Comparison of ENCODE assay signal across 18 cellular contexts in genomic region chr11:11536650-11537049, GRCh38.
DNase-seq lines count a peak whose midpoint lies in the region; ATAC-seq and TF ChIP-seq lines count a peak whose summit lies in the region.
"Had no signal": no experiment of that assay in that cellular context is flagged by ENCODE, and none has a peak within 500 bp of the region (broad histone marks: within the 10 kb centered on the region; RNA-seq: fewer than 3 reads in every experiment).

No MANE protein-coding gene starts in this region.

- H3K9me3 ChIP-seq in left ventricle myocardium inferior (replicated peaks), result no peaks in the 10 kb centered on the region
- no peaks in the 10 kb centered on the region for H3K9me3 ChIP-seq in psoas muscle
- H3K9me3 ChIP-seq in upper lobe of right lung, result no peaks in the 10 kb centered on the region

- H3K4me1 ChIP-seq in left ventricle myocardium inferior (peaks cover 99% of the 10 kb centered on the region), psoas muscle (peaks cover 50% of the 10 kb centered on the region), upper lobe of right lung (peaks cover 26% of the 10 kb centered on the region)

- no peak for DNase-seq in left ventricle myocardium inferior
- no peak for DNase-seq in left ventricle myocardium superior
- DNase-seq in chondrocyte (ENCODE audit: low spot score), result no peak
- DNase-seq in psoas muscle, result no peak
- no peak for DNase-seq in upper lobe of right lung
- no peak for DNase-seq in NCI-H748 (lab: John Stamatoyannopoulos, UW; ENCODE audit: unreplicated experiment)
- no peak for DNase-seq in activated effector memory CD4-positive, alpha-beta T cell treated with Interleukin-2 at 50 U/mL for 16 hours
- DNase-seq in left colon, result no peak
- DNase-seq: AML-193, DMS53, H7, NCI-H1694 treated with DMSO at 0.1 percent for 48 hours, NCI-H2081 treated with DMSO at 0.1 percent for 48 hours, NCI-H2171 treated with DMSO at 0.1 percent for 48 hours, NCI-H524 treated with DMSO at 0.1 percent for 48 hours, SHP77 treated with DMSO at 0.1 percent for 48 hours had no signal

- H3K27ac ChIP-seq in left ventricle myocardium inferior (replicated peaks) (peak overlapping the region; percentile 88), psoas muscle (peak overlapping the region; percentile 33), upper lobe of right lung (no peak overlapping the region)
- H3K27ac ChIP-seq: SK-N-MC had no signal

- 77 to 82% (median 78%) methylated on average over 3 of the region's 3 CpGs for WGBS in psoas muscle, 3 donors

- H3K4me3 ChIP-seq in left ventricle myocardium inferior, result no peak overlapping the region
- H3K4me3 ChIP-seq in psoas muscle, result no peak overlapping the region
- no peak overlapping the region for H3K4me3 ChIP-seq in upper lobe of right lung
- H3K4me3 ChIP-seq: SK-N-MC had no signal

- H3K27ac Mint-ChIP-seq in chondrocyte (ENCODE audit: unreplicated experiment), result peak overlapping the region; percentile 60
- H3K27ac Mint-ChIP-seq: CD14-positive monocyte had no signal

- intact Hi-C loops in left ventricle myocardium inferior (cut with micrococcal nuclease) (loop anchor here (10.0 kb wide), 1 partner anchor 78 kb away; no protein-coding TSS in a partner anchor), left ventricle myocardium superior (cut with micrococcal nuclease) (no loop called here), psoas muscle (cut with DNase I) (loop anchor here in 1 of 2 donors (10.0 kb wide), 1 partner anchor 78 kb away; no protein-coding TSS in a partner anchor), upper lobe of right lung (cut with DNase I) (no loop called here), left colon (cut with DNase I, micrococcal nuclease) (no loop called here)

- H3K27me3 ChIP-seq in left ventricle myocardium inferior (ENCODE audit: low read depth) (no peaks in the 10 kb centered on the region), psoas muscle (ENCODE audit: insufficient read depth in 3 of 3, low read length in 2 of 3) (no peaks in the 10 kb centered on the region), upper lobe of right lung (no peaks in the 10 kb centered on the region)

- peaks cover 77% of the 10 kb centered on the region for H3K4me1 Mint-ChIP-seq in chondrocyte (ENCODE audit: low read depth)
- H3K4me1 Mint-ChIP-seq: CD14-positive monocyte had no signal

- ATAC-seq in left ventricle myocardium superior (no peak), psoas muscle (no peak), upper lobe of right lung (peak; percentile 53), left colon (no peak)

- TF ChIP-seq CTCF in left ventricle myocardium inferior (IDR thresholded peaks at IDR 0.05; ENCODE audit: borderline replicate concordance) (no peak), chondrocyte (IDR thresholded peaks at IDR 0.05) (no peak), psoas muscle (IDR thresholded peaks at IDR 0.05) (no peak), upper lobe of right lung (IDR thresholded peaks at IDR 0.05) (no peak)

- H3K36me3 Mint-ChIP-seq in chondrocyte (ENCODE audit: low read depth), result no peaks in the 10 kb centered on the region
- H3K36me3 Mint-ChIP-seq: CD14-positive monocyte had no signal

- H3K9me3 Mint-ChIP-seq in chondrocyte (ENCODE audit: low read depth), result no peaks in the 10 kb centered on the region

- no peaks in the 10 kb centered on the region for H3K36me3 ChIP-seq in left ventricle myocardium inferior
- H3K36me3 ChIP-seq in psoas muscle (ENCODE audit: insufficient read depth in 1 of 2, low read depth in 1 of 2), result no peaks in the 10 kb centered on the region
- H3K36me3 ChIP-seq in upper lobe of right lung, result no peaks in the 10 kb centered on the region

- no peak overlapping the region for H3K4me3 Mint-ChIP-seq in chondrocyte (ENCODE audit: unreplicated experiment)
- H3K4me3 Mint-ChIP-seq: CD14-positive monocyte had no signal

- H3K27me3 Mint-ChIP-seq in chondrocyte (ENCODE audit: low read depth), result no peaks in the 10 kb centered on the region
